In the genomic region with DNA sequence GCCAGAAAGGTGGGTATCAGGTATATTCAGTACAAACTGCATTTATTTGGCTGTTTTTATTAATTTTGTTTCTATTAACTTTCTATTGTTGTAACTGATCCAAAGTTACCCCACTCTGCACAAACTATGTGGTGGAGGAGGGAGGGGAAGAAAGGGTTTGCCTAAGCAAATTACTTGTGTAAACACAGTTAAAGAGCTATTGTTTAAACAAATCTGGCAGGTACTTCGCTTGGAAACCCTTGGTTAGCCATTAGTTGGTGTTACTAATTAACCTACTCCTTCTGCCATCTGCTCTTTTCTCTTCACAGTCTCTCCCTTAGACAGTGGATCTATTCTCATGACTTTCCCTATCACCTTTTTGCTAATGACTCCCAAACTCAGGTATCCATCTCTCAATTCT, we compare ENCODE assay signal across 1 cellular context.
TF ChIP-seq lines count a peak whose summit lies in the region.

No MANE protein-coding gene starts in this region.

TF ChIP-seq in HepG2, 621 proteins besides CTCF, POLR2A, EP300 and RAD21 (continued from another document and continues in another):
- no peak for TF ChIP-seq CERS6 (CRISPR knock-in tag; IDR thresholded peaks at IDR 0.05)
- no peak for TF ChIP-seq TEF (CRISPR knock-in tag; IDR thresholded peaks at IDR 0.05)
- no peak for TF ChIP-seq TFDP2 (CRISPR knock-in tag; IDR thresholded peaks at IDR 0.05)
- TF ChIP-seq ZBED4 (CRISPR knock-in tag; IDR thresholded peaks at IDR 0.05; ENCODE audit: borderline replicate concordance): no peak
- TF ChIP-seq, protein P1, sequence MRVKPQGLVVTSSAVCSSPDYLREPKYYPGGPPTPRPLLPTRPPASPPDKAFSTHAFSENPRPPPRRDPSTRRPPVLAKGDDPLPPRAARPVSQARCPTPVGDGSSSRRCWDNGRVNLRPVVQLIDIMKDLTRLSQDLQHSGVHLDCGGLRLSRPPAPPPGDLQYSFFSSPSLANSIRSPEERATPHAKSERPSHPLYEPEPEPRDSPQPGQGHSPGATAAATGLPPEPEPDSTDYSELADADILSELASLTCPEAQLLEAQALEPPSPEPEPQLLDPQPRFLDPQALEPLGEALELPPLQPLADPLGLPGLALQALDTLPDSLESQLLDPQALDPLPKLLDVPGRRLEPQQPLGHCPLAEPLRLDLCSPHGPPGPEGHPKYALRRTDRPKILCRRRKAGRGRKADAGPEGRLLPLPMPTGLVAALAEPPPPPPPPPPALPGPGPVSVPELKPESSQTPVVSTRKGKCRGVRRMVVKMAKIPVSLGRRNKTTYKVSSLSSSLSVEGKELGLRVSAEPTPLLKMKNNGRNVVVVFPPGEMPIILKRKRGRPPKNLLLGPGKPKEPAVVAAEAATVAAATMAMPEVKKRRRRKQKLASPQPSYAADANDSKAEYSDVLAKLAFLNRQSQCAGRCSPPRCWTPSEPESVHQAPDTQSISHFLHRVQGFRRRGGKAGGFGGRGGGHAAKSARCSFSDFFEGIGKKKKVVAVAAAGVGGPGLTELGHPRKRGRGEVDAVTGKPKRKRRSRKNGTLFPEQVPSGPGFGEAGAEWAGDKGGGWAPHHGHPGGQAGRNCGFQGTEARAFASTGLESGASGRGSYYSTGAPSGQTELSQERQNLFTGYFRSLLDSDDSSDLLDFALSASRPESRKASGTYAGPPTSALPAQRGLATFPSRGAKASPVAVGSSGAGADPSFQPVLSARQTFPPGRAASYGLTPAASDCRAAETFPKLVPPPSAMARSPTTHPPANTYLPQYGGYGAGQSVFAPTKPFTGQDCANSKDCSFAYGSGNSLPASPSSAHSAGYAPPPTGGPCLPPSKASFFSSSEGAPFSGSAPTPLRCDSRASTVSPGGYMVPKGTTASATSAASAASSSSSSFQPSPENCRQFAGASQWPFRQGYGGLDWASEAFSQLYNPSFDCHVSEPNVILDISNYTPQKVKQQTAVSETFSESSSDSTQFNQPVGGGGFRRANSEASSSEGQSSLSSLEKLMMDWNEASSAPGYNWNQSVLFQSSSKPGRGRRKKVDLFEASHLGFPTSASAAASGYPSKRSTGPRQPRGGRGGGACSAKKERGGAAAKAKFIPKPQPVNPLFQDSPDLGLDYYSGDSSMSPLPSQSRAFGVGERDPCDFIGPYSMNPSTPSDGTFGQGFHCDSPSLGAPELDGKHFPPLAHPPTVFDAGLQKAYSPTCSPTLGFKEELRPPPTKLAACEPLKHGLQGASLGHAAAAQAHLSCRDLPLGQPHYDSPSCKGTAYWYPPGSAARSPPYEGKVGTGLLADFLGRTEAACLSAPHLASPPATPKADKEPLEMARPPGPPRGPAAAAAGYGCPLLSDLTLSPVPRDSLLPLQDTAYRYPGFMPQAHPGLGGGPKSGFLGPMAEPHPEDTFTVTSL (CRISPR knock-in tag; IDR thresholded peaks at IDR 0.05; ENCODE audit: borderline replicate concordance): peak; percentile 86; the same call in 1 of the 2 replicates
- no peak for TF ChIP-seq ZNF546 (CRISPR knock-in tag; conservative IDR thresholded peaks at IDR 0.05)
- no peak for TF ChIP-seq ARHGAP35 (CRISPR knock-in tag; IDR thresholded peaks at IDR 0.05; ENCODE audit: borderline replicate concordance)
- no peak for TF ChIP-seq PRDM15 (CRISPR knock-in tag; IDR thresholded peaks at IDR 0.05)
- no peak for TF ChIP-seq ZEB1 (IDR thresholded peaks at IDR 0.05; ENCODE audit: insufficient replicate concordance, low read depth)
- TF ChIP-seq FOXA1 (IDR thresholded peaks at IDR 0.05): peak; percentile 51; the same call in 1 of the 2 replicates
- TF ChIP-seq FOXA1 (CRISPR knock-in tag; IDR thresholded peaks at IDR 0.05): peak; percentile 85
- TF ChIP-seq PHF20 (CRISPR knock-in tag; IDR thresholded peaks at IDR 0.05): no peak
- no peak for TF ChIP-seq EEA1 (CRISPR knock-in tag; IDR thresholded peaks at IDR 0.05; ENCODE audit: borderline replicate concordance)
- no peak for TF ChIP-seq ZNF275 (CRISPR knock-in tag; IDR thresholded peaks at IDR 0.05; ENCODE audit: borderline replicate concordance)
- peak; percentile 61 for TF ChIP-seq THAP11 (CRISPR knock-in tag; IDR thresholded peaks at IDR 0.05)
- TF ChIP-seq ZNF326 (CRISPR knock-in tag; IDR thresholded peaks at IDR 0.05; ENCODE audit: borderline replicate concordance): no peak
- no peak for TF ChIP-seq ZNF513 (CRISPR knock-in tag; conservative IDR thresholded peaks at IDR 0.05)
- no peak for TF ChIP-seq ZNF740 (CRISPR knock-in tag; IDR thresholded peaks at IDR 0.05)
- TF ChIP-seq NCOA2 (CRISPR knock-in tag; IDR thresholded peaks at IDR 0.05): peak; percentile 77
- TF ChIP-seq ZNF205 (CRISPR knock-in tag; IDR thresholded peaks at IDR 0.05): 0 out of 2 replicates have a peak, but pooled peaks have one; percentile 34
- no peak for TF ChIP-seq ZNF292 (CRISPR knock-in tag; IDR thresholded peaks at IDR 0.05; ENCODE audit: borderline replicate concordance, low read depth)
- TF ChIP-seq ZSCAN31 (CRISPR knock-in tag; IDR thresholded peaks at IDR 0.05; ENCODE audit: low read depth): no peak
- TF ChIP-seq ZNF468 (CRISPR knock-in tag; IDR thresholded peaks at IDR 0.05): no peak
- TF ChIP-seq ZNF564 (CRISPR knock-in tag; IDR thresholded peaks at IDR 0.05): no peak
- no peak for TF ChIP-seq EED (CRISPR knock-in tag; IDR thresholded peaks at IDR 0.05)
- TF ChIP-seq ZNF792 (CRISPR knock-in tag; IDR thresholded peaks at IDR 0.05): 0 out of 2 replicates have a peak, but pooled peaks have one; percentile 44
- no peak for TF ChIP-seq SIX4 (CRISPR knock-in tag; IDR thresholded peaks at IDR 0.05)
- no peak for TF ChIP-seq RBFOX2 (IDR thresholded peaks at IDR 0.05; ENCODE audit: low read depth, low read length)
- peak; percentile 81 for TF ChIP-seq HOMEZ (CRISPR knock-in tag; IDR thresholded peaks at IDR 0.05; ENCODE audit: low read depth)
- TF ChIP-seq CAMTA2 (CRISPR knock-in tag; IDR thresholded peaks at IDR 0.05; ENCODE audit: borderline replicate concordance): no peak
- TF ChIP-seq, protein P2, sequence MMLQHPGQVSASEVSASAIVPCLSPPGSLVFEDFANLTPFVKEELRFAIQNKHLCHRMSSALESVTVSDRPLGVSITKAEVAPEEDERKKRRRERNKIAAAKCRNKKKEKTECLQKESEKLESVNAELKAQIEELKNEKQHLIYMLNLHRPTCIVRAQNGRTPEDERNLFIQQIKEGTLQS (CRISPR knock-in tag; IDR thresholded peaks at IDR 0.05): no peak
- no peak for TF ChIP-seq ZNF367 (CRISPR knock-in tag; IDR thresholded peaks at IDR 0.05; ENCODE audit: borderline replicate concordance)
- no peak for TF ChIP-seq GABPB1 (CRISPR knock-in tag; IDR thresholded peaks at IDR 0.05)
- TF ChIP-seq RNF2 (conservative IDR thresholded peaks at IDR 0.05; ENCODE audit: low read depth): no peak
- TF ChIP-seq MAFF (IDR thresholded peaks at IDR 0.05; ENCODE audit: low read depth, low read length): peak; percentile 33; the same call in 1 of the 2 replicates
